Comparison of ENCODE assay signal across 12 cellular contexts in genomic region chr16:67987460-67988160, GRCh38. TPM values are rescaled to one million over a fixed set of nuclear protein-coding genes. Genes with fewer than 3 reads are reported as not detected.
DNase-seq lines count a peak whose midpoint lies in the region; ATAC-seq and TF ChIP-seq lines count a peak whose summit lies in the region.
"Had no signal": no experiment of that assay in that cellular context is flagged by ENCODE, and none has a peak within 500 bp of the region (broad histone marks: within the 10 kb centered on the region; RNA-seq: fewer than 3 reads in every experiment).

No MANE protein-coding gene starts in this region.

- H3K4me3 ChIP-seq in mammary epithelial cell (replicated peaks in 1 of 3; ENCODE audit: insufficient read depth in 1 of 3, low read depth in 2 of 3, low read length in 3 of 3) (no peak overlapping the region), choroid plexus epithelial cell (ENCODE audit: low read depth, low read length) (no peak overlapping the region), uterus (no peak overlapping the region)
- H3K4me3 ChIP-seq: mucosa of descending colon had no signal

- no peak overlapping the region for H3K4me3 Mint-ChIP-seq in MCF 10A (ENCODE audit: unreplicated experiment)
- no peak overlapping the region for H3K4me3 Mint-ChIP-seq in memory B cell

- BruUV-seq in mammary epithelial cell (replicated peaks; lab: Mats Ljungman, UMichigan) (no TSS peak), MCF 10A (replicated peaks; lab: Mats Ljungman, UMichigan) (no TSS peak)

- peaks cover 15% of the 10 kb centered on the region for H3K4me1 ChIP-seq in mammary epithelial cell (ENCODE audit: insufficient read depth, low read length)
- H3K4me1 ChIP-seq in uterus = no peaks in the 10 kb centered on the region

- H3K36me3 Mint-ChIP-seq in MCF 10A (ENCODE audit: insufficient read depth, unreplicated experiment) (no peaks in the 10 kb centered on the region), memory B cell (no peaks in the 10 kb centered on the region)

- intact Hi-C loops in mammary epithelial cell (cut with micrococcal nuclease) = no loop called here
- intact Hi-C loops in MCF 10A (cut with micrococcal nuclease) = no loop called here
- intact Hi-C loops in uterus (cut with DNase I; ENCODE audit: low total_unique reads) = no loop called here

- CTCF ChIA-PET in mammary epithelial cell (lab: Charles Lee; ENCODE audit: low non-redundant PET) (no interaction called here), MCF 10A (lab: Yijun Ruan, JAX) (interaction anchor here (1.2 to 1.6 kb wide), 2 partner anchors 55 to 77 kb away, joined by 3 read pairs; no protein-coding TSS in a partner anchor)

- peaks cover 6% of the 10 kb centered on the region for H3K4me1 Mint-ChIP-seq in MCF 10A (ENCODE audit: insufficient read depth, unreplicated experiment)
- H3K4me1 Mint-ChIP-seq in memory B cell = peaks cover 24% of the 10 kb centered on the region

- H3K27me3 ChIP-seq in mammary epithelial cell (ENCODE audit: insufficient read depth, low read length) (no peaks in the 10 kb centered on the region), uterus (no peaks in the 10 kb centered on the region)

- 63% methylated on average over 11 of the region's 11 CpGs for WGBS in mammary epithelial cell (ENCODE audit: low coverage, missing lambda C conversion rate)

- H3K9me3 ChIP-seq in mammary epithelial cell (replicated peaks; ENCODE audit: insufficient read depth, low read length) (no peaks in the 10 kb centered on the region), uterus (no peaks in the 10 kb centered on the region)
- H3K9me3 ChIP-seq: mucosa of descending colon had no signal

- in situ Hi-C loops in mammary epithelial cell (cut with MboI; ENCODE audit: low sequenced_read_pairs in 2 of 2) = no loop called here

- peak overlapping the region; percentile 8 for H2AFZ ChIP-seq in mammary epithelial cell (ENCODE audit: low read depth, low read length)

- no peak overlapping the region for H3K9ac ChIP-seq in mammary epithelial cell (ENCODE audit: insufficient read depth, low read length)

- no peak for TF ChIP-seq CTCF in mammary epithelial cell (conservative IDR thresholded peaks at IDR 0.05 in 1 of 2, IDR thresholded peaks at IDR 0.05 in 1 of 2; ENCODE audit: extremely low read depth in 1 of 2, insufficient read depth in 1 of 2, low read depth in 1 of 2, low read length in 2 of 2)
- no peak for TF ChIP-seq CTCF in MCF 10A (IDR thresholded peaks at IDR 0.05; ENCODE audit: unreplicated experiment)
- no peak for TF ChIP-seq CTCF in choroid plexus epithelial cell (conservative IDR thresholded peaks at IDR 0.05; ENCODE audit: low read depth, low read length)
- TF ChIP-seq CTCF in uterus (IDR thresholded peaks at IDR 0.05) = no peak

- DNase-seq in mammary epithelial cell (peak; percentile 55), MCF 10A (ENCODE audit: unreplicated experiment) (no peak), choroid plexus epithelial cell (ENCODE audit: low read depth) (peak; percentile 50), memory B cell (ENCODE audit: low spot score in 2 of 2) (no peak), uterus (peak in 1 of 2 donors; percentile 33), NCI-H510A treated with DMSO at 0.1 percent for 48 hours (lab: John Stamatoyannopoulos, UW) (no peak), NOMO-1 treated with DMSO at 0.1 percent for 48 hours (lab: John Stamatoyannopoulos, UW; ENCODE audit: unreplicated experiment) (no peak)
- DNase-seq: activated gamma-delta T cell treated with Interleukin-2 at 50 U/mL for 16 hours; AML-193; mucosa of descending colon; stimulated activated naive CD8-positive, alpha-beta T cell treated with anti-CD3 and anti-CD28 coated beads, Interleukin-15, Interleukin-2, amounts not matched to agents 100 U/mL and 50 U/mL, for 24 hours had no signal

- H3K27ac ChIP-seq in mammary epithelial cell (ENCODE audit: insufficient read depth, low read depth, low read length) (no peak overlapping the region), uterus (peak overlapping the region; percentile 28 to 52)

- POLR2A ChIA-PET in MCF 10A (lab: Yijun Ruan, JAX) = interaction anchor here (1.1 to 1.4 kb wide), 2 partner anchors 21 to 36 kb away, joined by 4 to 5 read pairs; partner anchors contain the start of genes DDX28 and DUS2

- ATAC-seq in memory B cell (ENCODE audit: low read depth) = no peak
- no peak for ATAC-seq in HG03175 (IDR thresholded peaks at IDR 0.05; ENCODE audit: unreplicated experiment)
- ATAC-seq: mucosa of descending colon; stimulated activated naive CD8-positive, alpha-beta T cell treated with anti-CD3 and anti-CD28 coated beads, Interleukin-15, Interleukin-2, amounts not matched to agents 100 U/mL and 50 U/mL, for 24 hours had no signal

- H3K4me2 ChIP-seq in mammary epithelial cell (ENCODE audit: insufficient read depth, low read depth, low read length) = no peak overlapping the region

- H3K27ac Mint-ChIP-seq in MCF 10A (ENCODE audit: low read depth, unreplicated experiment) (no peak overlapping the region), memory B cell (peak overlapping the region; percentile 88)

- dilution Hi-C loops in mammary epithelial cell (cut with HindIII; ENCODE audit: low sequenced_read_pairs) = no loop called here

- H3K9me3 Mint-ChIP-seq in MCF 10A (ENCODE audit: unreplicated experiment) (no peaks in the 10 kb centered on the region), memory B cell (no peaks in the 10 kb centered on the region)

- H3K36me3 ChIP-seq in mammary epithelial cell (ENCODE audit: insufficient read depth, low read length) = no peaks in the 10 kb centered on the region
- no peaks in the 10 kb centered on the region for H3K36me3 ChIP-seq in uterus

- no peaks in the 10 kb centered on the region for H3K27me3 Mint-ChIP-seq in MCF 10A (ENCODE audit: insufficient read depth, unreplicated experiment)
- no peaks in the 10 kb centered on the region for H3K27me3 Mint-ChIP-seq in memory B cell

- no peak for TF ChIP-seq POLR2A in uterus (IDR thresholded peaks at IDR 0.05)

- H4K20me1 ChIP-seq in mammary epithelial cell (ENCODE audit: insufficient read depth, low read length) = no peaks in the 10 kb centered on the region

- H3K79me2 ChIP-seq in mammary epithelial cell (ENCODE audit: insufficient read depth, low read length) = no peaks in the 10 kb centered on the region

RNA-seq across cellular contexts. Expression of gene DPEP3, which starts 7.3 kb away (rescaled TPM):
- total RNA-seq in mammary epithelial cell (not detected), MCF 10A (2022) (not detected in 2 replicates), uterus (under 1 TPM in 1 of 4 donors, not detected in 3; 0.14 TPM)
- polyA plus RNA-seq in mammary epithelial cell = not detected
- not detected for polyA minus RNA-seq in mammary epithelial cell
- total RNA-seq: mucosa of descending colon had no signal

RNA-seq across cellular contexts. Expression of gene DPEP2, which starts 11.7 kb away (rescaled TPM):
- total RNA-seq in mammary epithelial cell = not detected
- polyA plus RNA-seq in mammary epithelial cell = not detected
- not detected for polyA minus RNA-seq in mammary epithelial cell
- not detected in 2 replicates for total RNA-seq in MCF 10A (2022)
- 1 to 10 TPM in 1 of 4 donors, under 1 TPM in 2, not detected in 1; 0.77 to 2.3 (median 0.83) TPM for total RNA-seq in uterus

RNA-seq across cellular contexts. Expression of gene SLC12A4, which starts 19.2 kb away (rescaled TPM):
- 100 to 1,000 TPM in 1 of 2 donors, 10 to 100 TPM in 1; 88.2 to 120 TPM for total RNA-seq in mammary epithelial cell
- polyA plus RNA-seq in mammary epithelial cell = 57.1 TPM
- polyA minus RNA-seq in mammary epithelial cell = 154 TPM
- 107 TPM in 2 replicates for total RNA-seq in MCF 10A (2022)
- 100 to 1,000 TPM in 1 of 4 donors, 10 to 100 TPM in 3; 25.6 to 137 (median 62.3) TPM for total RNA-seq in uterus

RNA-seq across cellular contexts. Expression of gene DPEP2NB, which starts 28.1 kb away (rescaled TPM):
- total RNA-seq in mammary epithelial cell (not detected), MCF 10A (2022) (not detected in 2 replicates), uterus (not detected)
- not detected for polyA plus RNA-seq in mammary epithelial cell
- polyA minus RNA-seq in mammary epithelial cell = not detected
- total RNA-seq: mucosa of descending colon had no signal

RNA-seq across cellular contexts. Expression of gene DDX28, which starts 35.4 kb away (rescaled TPM):
- total RNA-seq in mammary epithelial cell (10 to 100 TPM in 1 of 2 donors, 1 to 10 TPM in 1; 9.7 to 10.1 TPM), MCF 10A (2022) (9.3 and 11.7 TPM in 2 replicates), uterus (10 to 100 TPM in 2 of 4 donors, 1 to 10 TPM in 2; 2.9 to 14.1 (median 11.8) TPM)
- 14.6 TPM for polyA plus RNA-seq in mammary epithelial cell
- 6.5 TPM for polyA minus RNA-seq in mammary epithelial cell

Comparison
In these comparisons a context has a peak if more than half of its experiments do, and no peak if none do; other contexts are left out.
1. DNase-seq: peak in mammary epithelial cell (single experiment) and choroid plexus epithelial cell (single experiment); none in MCF 10A (single experiment), memory B cell (0 of 2), NCI-H510A treated with DMSO at 0.1 percent for 48 hours (single experiment) and NOMO-1 treated with DMSO at 0.1 percent for 48 hours (single experiment).